25 cellular contexts compared by ENCODE assay signal in the genomic region with DNA sequence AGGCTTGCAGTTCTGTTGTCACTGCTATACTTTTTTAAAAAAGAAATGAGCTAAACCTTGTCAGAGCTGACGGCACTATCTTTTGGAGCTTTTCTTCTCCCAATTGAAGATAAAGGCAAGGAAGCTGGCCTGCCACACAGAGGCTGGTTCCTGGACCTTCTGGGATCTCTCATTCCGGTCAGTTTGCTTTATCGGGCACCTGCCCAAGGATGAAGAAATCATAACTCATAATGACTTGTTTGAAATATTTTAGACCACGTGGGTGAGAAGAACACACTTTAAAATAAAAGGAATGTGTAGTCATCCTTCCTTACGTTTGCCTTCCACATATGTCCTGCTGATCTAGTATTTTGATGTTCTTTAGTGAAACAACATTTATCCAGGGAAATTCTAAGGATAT.
A peak's percentile ranks its signal among the peaks of the same experiment; 100 is the strongest.
DNase-seq lines count a peak whose midpoint lies in the region; ATAC-seq, FAIRE-seq and TF ChIP-seq lines count a peak whose summit lies in the region.
"Had no signal": no experiment of that assay in that cellular context is flagged by ENCODE, and none has a peak within 500 bp of the region (broad histone marks: within the 10 kb centered on the region; RNA-seq: fewer than 3 reads in every experiment).

No MANE protein-coding gene starts in this region.

- no peaks in the 10 kb centered on the region for H3K27me3 ChIP-seq in adipocyte (replicated peaks; ENCODE audit: control insufficient read depth, insufficient read depth, low read length)
- H3K27me3 ChIP-seq in gastroesophageal sphincter, result no peaks in the 10 kb centered on the region
- no peaks in the 10 kb centered on the region for H3K27me3 ChIP-seq in sigmoid colon
- H3K27me3 ChIP-seq: BE2C; BLaER1 treated with 17β-estradiol and CSF1 and Interleukin-3, amounts not matched to agents 10 nM and 100 nM had no signal

- H3K36me3 ChIP-seq in adipocyte (ENCODE audit: control insufficient read depth, insufficient read depth, low read length, severe bottlenecking) (no peaks in the 10 kb centered on the region), gastroesophageal sphincter (no peaks in the 10 kb centered on the region), sigmoid colon (no peaks in the 10 kb centered on the region)
- H3K36me3 ChIP-seq: BE2C; BLaER1 treated with 17β-estradiol and CSF1 and Interleukin-3, amounts not matched to agents 10 nM and 100 nM had no signal

- no peaks in the 10 kb centered on the region for H3K36me3 Mint-ChIP-seq in type B pancreatic cell
- H3K36me3 Mint-ChIP-seq: CD4-positive, alpha-beta memory T cell had no signal

- FAIRE-seq in D721Med (lab: Jason Lieb, UNC), result peak; percentile 53
- FAIRE-seq: A549, G401.6, GM12892, GM19239 had no signal

- no peak for DNase-seq in D721Med (ENCODE audit: insufficient read length, low spot score)
- peak; percentile 0 for DNase-seq in adipocyte (ENCODE audit: low read depth)
- no peak for DNase-seq in sigmoid colon
- DNase-seq in RKO (ENCODE audit: low spot score), result no peak
- DNase-seq in NCI-H2196 (lab: John Stamatoyannopoulos, UW; ENCODE audit: unreplicated experiment), result no peak
- no peak for DNase-seq in type B pancreatic cell (ENCODE audit: extremely low spot score, unreplicated experiment)
- no peak for DNase-seq in NCI-H2171 treated with DMSO at 0.1 percent for 48 hours (lab: John Stamatoyannopoulos, UW)
- DNase-seq: 8988T; ACHN; AML-193; BE2C; Calu3; CD4-positive, alpha-beta memory T cell; COR-L47; DMS153; DND-41; GM23248; H9 had no signal

- no peak overlapping the region for H3K9ac ChIP-seq in adipocyte (ENCODE audit: low read length)
- H3K9ac ChIP-seq: BLaER1 treated with 17β-estradiol and CSF1 and Interleukin-3, amounts not matched to agents 10 nM and 100 nM; GM23248 had no signal

- peak; percentile 22 for ATAC-seq in gastroesophageal sphincter
- ATAC-seq: A549, HCT116 had no signal

- H3K9me3 ChIP-seq in adipocyte (ENCODE audit: control insufficient read depth, low read length) (peaks cover 2% of the 10 kb centered on the region), gastroesophageal sphincter (no peaks in the 10 kb centered on the region), sigmoid colon (no peaks in the 10 kb centered on the region)
- H3K9me3 ChIP-seq: A549, BE2C had no signal

- peaks cover 23% of the 10 kb centered on the region for H3K27me3 Mint-ChIP-seq in type B pancreatic cell
- H3K27me3 Mint-ChIP-seq: CD4-positive, alpha-beta memory T cell had no signal

- H3K27ac Mint-ChIP-seq in type B pancreatic cell, result no peak overlapping the region
- H3K27ac Mint-ChIP-seq: CD4-positive, alpha-beta memory T cell; H9 had no signal

- H3K4me3 Mint-ChIP-seq in type B pancreatic cell, result no peak overlapping the region
- H3K4me3 Mint-ChIP-seq: CD4-positive, alpha-beta memory T cell; H9 had no signal

- H3K4me3 ChIP-seq in adipocyte (ENCODE audit: low read length) (no peak overlapping the region), gastroesophageal sphincter (no peak overlapping the region), sigmoid colon (no peak overlapping the region)
- H3K4me3 ChIP-seq: A549; BLaER1 treated with 17β-estradiol and CSF1 and Interleukin-3, amounts not matched to agents 10 nM and 100 nM; GM23248 had no signal

- H3K4me1 Mint-ChIP-seq in type B pancreatic cell (ENCODE audit: unreplicated experiment), result no peaks in the 10 kb centered on the region
- H3K4me1 Mint-ChIP-seq: CD4-positive, alpha-beta memory T cell had no signal

- TF ChIP-seq CTCF in D721Med (IDR thresholded peaks at IDR 0.05; ENCODE audit: insufficient read depth, missing control alignments) (no peak), gastroesophageal sphincter (IDR thresholded peaks at IDR 0.05) (no peak), sigmoid colon (IDR thresholded peaks at IDR 0.05) (no peak), type B pancreatic cell (conservative IDR thresholded peaks at IDR 0.05) (no peak)

- no peak for TF ChIP-seq POLR2A in gastroesophageal sphincter (IDR thresholded peaks at IDR 0.05)
- TF ChIP-seq POLR2A in sigmoid colon (IDR thresholded peaks at IDR 0.05), result no peak

- WGBS in gastroesophageal sphincter (ENCODE audit: low coverage in 1 of 2), 2 donors, result 16 to 21% methylated on average over 5 of the region's 5 CpGs
- WGBS in sigmoid colon, 2 donors, result 72 to 79% methylated on average over 5 of the region's 5 CpGs

- H3K27ac ChIP-seq in gastroesophageal sphincter, result no peak overlapping the region
- peak overlapping the region in 3 of 4 donors; percentile 48 to 51 (median 50) for H3K27ac ChIP-seq in sigmoid colon
- H3K27ac ChIP-seq: A549; BLaER1 treated with 17β-estradiol and CSF1 and Interleukin-3, amounts not matched to agents 10 nM and 100 nM; GM23248 had no signal

- H3K4me1 ChIP-seq in adipocyte (ENCODE audit: control insufficient read depth, insufficient read depth, low read length), result no peaks in the 10 kb centered on the region
- peaks cover 0 to 6% (median 0%) of the 10 kb centered on the region in 3 donors for H3K4me1 ChIP-seq in gastroesophageal sphincter
- H3K4me1 ChIP-seq in sigmoid colon, result peaks cover 0 to 19% (median 18%) of the 10 kb centered on the region in 4 donors
- H3K4me1 ChIP-seq: A549, BE2C had no signal

- TF ChIP-seq EP300 in gastroesophageal sphincter (IDR thresholded peaks at IDR 0.05) (no peak), sigmoid colon (IDR thresholded peaks at IDR 0.05) (no peak)

- H3K9me3 Mint-ChIP-seq in type B pancreatic cell, result no peaks in the 10 kb centered on the region

- intact Hi-C loops in sigmoid colon (cut with DNase I), result no loop called here

Comparison
In these comparisons a context has a peak if more than half of its experiments do, and no peak if none do; other contexts are left out.
1. H3K27ac ChIP-seq: peak in sigmoid colon (3 of 4); none in gastroesophageal sphincter (0 of 4).